13 cellular contexts compared by ENCODE assay signal in genomic region chrX:154731203-154731602, GRCh38. TPM values are rescaled to one million over a fixed set of nuclear protein-coding genes. Genes with fewer than 3 reads are reported as not detected.
DNase-seq lines count a peak whose midpoint lies in the region; ATAC-seq, FAIRE-seq and TF ChIP-seq lines count a peak whose summit lies in the region.
"Had no signal": no experiment of that assay in that cellular context is flagged by ENCODE, and none has a peak within 500 bp of the region (broad histone marks: within the 10 kb centered on the region; RNA-seq: fewer than 3 reads in every experiment).

No MANE protein-coding gene starts in this region.

- H3K36me3 Mint-ChIP-seq in CD4-positive, alpha-beta T cell (ENCODE audit: low read depth): no peaks in the 10 kb centered on the region
- H3K36me3 Mint-ChIP-seq in activated CD8-positive, alpha-beta T cell treated with anti-CD3 and anti-CD28 coated beads, Interleukin-2, amount 10 ng/mL, durations not matched to agents 7 days and 5 days (ENCODE audit: low read depth): peaks cover 42% of the 10 kb centered on the region
- H3K36me3 Mint-ChIP-seq in naive thymus-derived CD4-positive, alpha-beta T cell: peaks cover 0 to 17% (median 0%) of the 10 kb centered on the region in 5 donors

- H3K4me2 ChIP-seq in A549: peak overlapping the region; percentile 35; the same call in 1 of the 3 replicates
- H3K4me2 ChIP-seq: BLaER1 had no signal

- DNase-seq in A549 (ENCODE audit: low read depth in 1 of 2, low spot score in 1 of 2) (no peak), urothelium cell line (ENCODE audit: low spot score) (no peak), NCI-H146 (lab: John Stamatoyannopoulos, UW) (no peak)
- no peak for DNase-seq in CD4-positive, alpha-beta T cell
- DNase-seq in activated CD8-positive, alpha-beta T cell treated with anti-CD3 and anti-CD28 coated beads, Interleukin-2, amount 10 ng/mL, durations not matched to agents 7 days and 5 days: peak; percentile 45
- DNase-seq in naive thymus-derived CD4-positive, alpha-beta T cell: no peak
- DNase-seq in stimulated activated naive CD4-positive, alpha-beta T cell treated with Interleukin-2 at 50 U/mL for 16 hours (lab: John Stamatoyannopoulos, UW): no peak
- DNase-seq: amygdala, midbrain, NCI-H2171, posterior cingulate gyrus had no signal

- H3K27me3 Mint-ChIP-seq in CD4-positive, alpha-beta T cell: no peaks in the 10 kb centered on the region
- H3K27me3 Mint-ChIP-seq in activated CD8-positive, alpha-beta T cell treated with anti-CD3 and anti-CD28 coated beads, Interleukin-2, amount 10 ng/mL, durations not matched to agents 7 days and 5 days (ENCODE audit: low read depth): no peaks in the 10 kb centered on the region
- H3K27me3 Mint-ChIP-seq in naive thymus-derived CD4-positive, alpha-beta T cell: no peaks in the 10 kb centered on the region

- CTCF ChIA-PET in A549 (lab: Yijun Ruan, JAX): interaction anchor here (1.3 to 2.6 kb wide), 2 partner anchors 18 kb away, joined by 12 to 20 read pairs; partner anchors contain the start of gene GAB3
- CTCF ChIA-PET in CD4-positive, alpha-beta T cell (lab: Charles Lee): interaction anchor here (1.3 to 2.4 kb wide), 3 partner anchors 16 to 17 kb away, joined by 3 to 9 read pairs (median 7); no protein-coding TSS in a partner anchor
- CTCF ChIA-PET in activated CD8-positive, alpha-beta T cell treated with anti-CD3 and anti-CD28 coated beads, Interleukin-2, amount 10 ng/mL, durations not matched to agents 7 days and 5 days (lab: Charles Lee): interaction anchor here (0.9 to 10.7 kb wide), 4 partner anchors 11 to 18 kb away, joined by 3 to 163 read pairs (median 22); partner anchors contain the start of gene GAB3
- CTCF ChIA-PET in naive thymus-derived CD4-positive, alpha-beta T cell (lab: Charles Lee): interaction anchor here (1.9 kb wide), 1 partner anchor 13 kb away, joined by 8 read pairs; no protein-coding TSS in a partner anchor

- no peak for TF ChIP-seq CTCF in A549 (IDR thresholded peaks at IDR 0.05)
- TF ChIP-seq CTCF in CD4-positive, alpha-beta T cell (IDR thresholded peaks at IDR 0.05): no peak

- no peak for TF ChIP-seq EP300 in A549 (IDR thresholded peaks at IDR 0.05)

- no peaks in the 10 kb centered on the region for H3K36me3 ChIP-seq in naive thymus-derived CD4-positive, alpha-beta T cell (ENCODE audit: control insufficient read depth in 2 of 3, insufficient read depth in 3 of 3, low read length in 3 of 3)
- H3K36me3 ChIP-seq: BLaER1 had no signal

- H3K4me1 Mint-ChIP-seq in CD4-positive, alpha-beta T cell (ENCODE audit: low read depth): peaks cover 86% of the 10 kb centered on the region
- H3K4me1 Mint-ChIP-seq in activated CD8-positive, alpha-beta T cell treated with anti-CD3 and anti-CD28 coated beads, Interleukin-2, amount 10 ng/mL, durations not matched to agents 7 days and 5 days (ENCODE audit: low read depth): peaks cover 99% of the 10 kb centered on the region
- peaks cover 27 to 96% (median 69%) of the 10 kb centered on the region in 7 donors for H3K4me1 Mint-ChIP-seq in naive thymus-derived CD4-positive, alpha-beta T cell

- peaks cover 61% of the 10 kb centered on the region for H3K4me1 ChIP-seq in A549
- peaks cover 39 to 65% of the 10 kb centered on the region in 2 donors for H3K4me1 ChIP-seq in naive thymus-derived CD4-positive, alpha-beta T cell (ENCODE audit: control insufficient read depth in 2 of 2, insufficient read depth in 2 of 2, low read length in 2 of 2)

- POLR2A ChIA-PET in A549 (lab: Yijun Ruan, JAX): no interaction called here
- POLR2A ChIA-PET in CD4-positive, alpha-beta T cell (lab: Charles Lee): no interaction called here
- POLR2A ChIA-PET in activated CD8-positive, alpha-beta T cell treated with anti-CD3 and anti-CD28 coated beads, Interleukin-2, amount 10 ng/mL, durations not matched to agents 7 days and 5 days (lab: Charles Lee): interaction anchor here (1.3 kb wide), 1 partner anchor 12 kb away, joined by 4 read pairs; no protein-coding TSS in a partner anchor
- POLR2A ChIA-PET in naive thymus-derived CD4-positive, alpha-beta T cell (lab: Charles Lee): interaction anchor here (1.0 to 1.7 kb wide), 3 partner anchors 12 to 32 kb away, joined by 3 to 4 read pairs (median 3); partner anchors contain the start of genes DKC1 and GAB3

- H3K9me3 ChIP-seq in A549: no peaks in the 10 kb centered on the region
- H3K9me3 ChIP-seq in CD4-positive, alpha-beta T cell (ENCODE audit: control insufficient read depth, low read length): no peaks in the 10 kb centered on the region
- H3K9me3 ChIP-seq in naive thymus-derived CD4-positive, alpha-beta T cell (ENCODE audit: control insufficient read depth in 2 of 3, low read length in 3 of 3): no peaks in the 10 kb centered on the region
- H3K9me3 ChIP-seq: BLaER1 had no signal

- TF ChIP-seq RAD21 in A549 (conservative IDR thresholded peaks at IDR 0.05 in 1 of 2, IDR thresholded peaks at IDR 0.05 in 1 of 2): no peak

- intact Hi-C loops in CD4-positive, alpha-beta T cell (cut with DNase I, micrococcal nuclease): no loop called here
- intact Hi-C loops in naive thymus-derived CD4-positive, alpha-beta T cell (cut with micrococcal nuclease): no loop called here

- peak overlapping the region in 1 of 2 experiments; percentile 1; a peak in 2 of 6 replicates for H3K27ac ChIP-seq in A549
- no peak overlapping the region for H3K27ac ChIP-seq in CD4-positive, alpha-beta T cell (ENCODE audit: low read depth, low read length)
- H3K27ac ChIP-seq in naive thymus-derived CD4-positive, alpha-beta T cell (ENCODE audit: low read depth, low read length): no peak overlapping the region
- H3K27ac ChIP-seq: BLaER1 had no signal

- 92% methylated on average over 5 of the region's 5 CpGs for WGBS in A549 (ENCODE audit: missing lambda C conversion rate)

- H3K27ac Mint-ChIP-seq in CD4-positive, alpha-beta T cell: peak overlapping the region; percentile 94
- H3K27ac Mint-ChIP-seq in activated CD8-positive, alpha-beta T cell treated with anti-CD3 and anti-CD28 coated beads, Interleukin-2, amount 10 ng/mL, durations not matched to agents 7 days and 5 days: peak overlapping the region; percentile 96
- peak overlapping the region in 3 of 9 donors; percentile 4 to 14 (median 6) for H3K27ac Mint-ChIP-seq in naive thymus-derived CD4-positive, alpha-beta T cell

- no peak for TF ChIP-seq POLR2A in A549 (IDR thresholded peaks at IDR 0.05; ENCODE audit: low read length)

- no peak for ATAC-seq in A549
- no peak for ATAC-seq in CD4-positive, alpha-beta T cell (ENCODE audit: poor library complexity)
- ATAC-seq in activated CD8-positive, alpha-beta T cell treated with anti-CD3 and anti-CD28 coated beads, Interleukin-2, amount 10 ng/mL, durations not matched to agents 7 days and 5 days: no peak
- peak; percentile 48 for ATAC-seq in naive thymus-derived CD4-positive, alpha-beta T cell
- ATAC-seq in GM19328 (IDR thresholded peaks at IDR 0.05; ENCODE audit: unreplicated experiment): no peak

- H3K4me3 Mint-ChIP-seq in CD4-positive, alpha-beta T cell: no peak overlapping the region
- H3K4me3 Mint-ChIP-seq in activated CD8-positive, alpha-beta T cell treated with anti-CD3 and anti-CD28 coated beads, Interleukin-2, amount 10 ng/mL, durations not matched to agents 7 days and 5 days: peak overlapping the region; percentile 22
- peak overlapping the region in 2 of 10 donors; percentile 16 to 23 for H3K4me3 Mint-ChIP-seq in naive thymus-derived CD4-positive, alpha-beta T cell

- no peaks in the 10 kb centered on the region for H3K27me3 ChIP-seq in CD4-positive, alpha-beta T cell (ENCODE audit: control insufficient read depth, insufficient read depth, low read length)
- H3K27me3 ChIP-seq in naive thymus-derived CD4-positive, alpha-beta T cell (ENCODE audit: control insufficient read depth in 2 of 2, insufficient read depth in 2 of 2, low read length in 2 of 2): no peaks in the 10 kb centered on the region

- no peaks in the 10 kb centered on the region for H3K9me3 Mint-ChIP-seq in CD4-positive, alpha-beta T cell
- H3K9me3 Mint-ChIP-seq in activated CD8-positive, alpha-beta T cell treated with anti-CD3 and anti-CD28 coated beads, Interleukin-2, amount 10 ng/mL, durations not matched to agents 7 days and 5 days (ENCODE audit: insufficient read depth): no peaks in the 10 kb centered on the region
- H3K9me3 Mint-ChIP-seq in naive thymus-derived CD4-positive, alpha-beta T cell: peaks cover 0 to 1% (median 0%) of the 10 kb centered on the region in 11 donors

- H3K4me3 ChIP-seq in A549: no peak overlapping the region
- H3K4me3 ChIP-seq in naive thymus-derived CD4-positive, alpha-beta T cell (ENCODE audit: low read length): no peak overlapping the region
- H3K4me3 ChIP-seq: BLaER1 had no signal

- no peak for FAIRE-seq in A549 (lab: Jason Lieb, UNC)
- no peak for FAIRE-seq in urothelium cell line (lab: Jason Lieb, UNC)

RNA-seq across cellular contexts. Expression of gene GAB3, which starts 19.7 kb away (rescaled TPM):
- polyA plus RNA-seq in A549 (2011; rRNA removed): 0.39 and 0.56 TPM in 2 replicates
- 0.12 and 0.19 TPM in 2 replicates for polyA plus RNA-seq in A549 (2012; cell fraction: cytosol; rRNA removed)
- 0.56 and 0.72 TPM in 2 replicates for polyA plus RNA-seq in A549 (2012; cell fraction: nucleus; rRNA removed)
- polyA plus RNA-seq in A549 (2017; fragmentation: RNase III; extraction: RNeasy Plus Mini Kit Qiagen cat#74134 plus additional on column Dnase treatment): 0.13 to 0.21 TPM (median 0.15 TPM) in 3 replicates
- polyA minus RNA-seq in A549 (2011; rRNA and poly(A)+ RNA removed): 0.58 and 0.99 TPM in 2 replicates
- total RNA-seq in CD4-positive, alpha-beta T cell: 1 to 10 TPM; 3.4 to 3.5 TPM
- total RNA-seq in activated CD8-positive, alpha-beta T cell treated with anti-CD3 and anti-CD28 coated beads, Interleukin-2, amount 10 ng/mL, durations not matched to agents 7 days and 5 days: 10 to 100 TPM in 1 of 2 experiments, 1 to 10 TPM in 1; 9.9 to 10.3 TPM
- total RNA-seq in naive thymus-derived CD4-positive, alpha-beta T cell: 10 to 100 TPM in 2 of 5 experiments, 1 to 10 TPM in 3; 4.9 to 28.5 (median 6.3) TPM
- polyA plus RNA-seq in naive thymus-derived CD4-positive, alpha-beta T cell: 1 to 10 TPM in 1 of 2 donors, under 1 TPM in 1; 0.77 to 1.7 TPM

RNA-seq across cellular contexts. Expression of gene DKC1, which starts 31.5 kb away (rescaled TPM):
- polyA plus RNA-seq in A549 (2011; rRNA removed) (137 and 209 TPM in 2 replicates), A549 (2017; fragmentation: RNase III; extraction: RNeasy Plus Mini Kit Qiagen cat#74134 plus additional on column Dnase treatment) (165 to 190 TPM (median 166 TPM) in 3 replicates)
- 88.4 and 101 TPM in 2 replicates for polyA plus RNA-seq in A549 (2012; cell fraction: cytosol; rRNA removed)
- 65.4 and 111 TPM in 2 replicates for polyA plus RNA-seq in A549 (2012; cell fraction: nucleus; rRNA removed)
- polyA minus RNA-seq in A549 (2011; rRNA and poly(A)+ RNA removed): 113 and 122 TPM in 2 replicates
- 10 to 100 TPM; 51.7 to 58.6 TPM for total RNA-seq in CD4-positive, alpha-beta T cell
- 10 to 100 TPM; 76.0 to 82.8 TPM for total RNA-seq in activated CD8-positive, alpha-beta T cell treated with anti-CD3 and anti-CD28 coated beads, Interleukin-2, amount 10 ng/mL, durations not matched to agents 7 days and 5 days
- 10 to 100 TPM; 50.5 to 75.0 (median 66.5) TPM for total RNA-seq in naive thymus-derived CD4-positive, alpha-beta T cell
- polyA plus RNA-seq in naive thymus-derived CD4-positive, alpha-beta T cell: 10 to 100 TPM; 35.4 to 52.4 TPM

Comparison
In these comparisons a context has a peak if more than half of its experiments do, and no peak if none do; other contexts are left out.
1. POLR2A ChIA-PET loops: an anchor here in activated CD8-positive, alpha-beta T cell treated with anti-CD3 and anti-CD28 coated beads, Interleukin-2, amount 10 ng/mL, durations not matched to agents 7 days and 5 days (1.3 kb wide) and naive thymus-derived CD4-positive, alpha-beta T cell (1.0 to 1.7 kb wide); none called in A549 and CD4-positive, alpha-beta T cell.